In the genomic region with DNA sequence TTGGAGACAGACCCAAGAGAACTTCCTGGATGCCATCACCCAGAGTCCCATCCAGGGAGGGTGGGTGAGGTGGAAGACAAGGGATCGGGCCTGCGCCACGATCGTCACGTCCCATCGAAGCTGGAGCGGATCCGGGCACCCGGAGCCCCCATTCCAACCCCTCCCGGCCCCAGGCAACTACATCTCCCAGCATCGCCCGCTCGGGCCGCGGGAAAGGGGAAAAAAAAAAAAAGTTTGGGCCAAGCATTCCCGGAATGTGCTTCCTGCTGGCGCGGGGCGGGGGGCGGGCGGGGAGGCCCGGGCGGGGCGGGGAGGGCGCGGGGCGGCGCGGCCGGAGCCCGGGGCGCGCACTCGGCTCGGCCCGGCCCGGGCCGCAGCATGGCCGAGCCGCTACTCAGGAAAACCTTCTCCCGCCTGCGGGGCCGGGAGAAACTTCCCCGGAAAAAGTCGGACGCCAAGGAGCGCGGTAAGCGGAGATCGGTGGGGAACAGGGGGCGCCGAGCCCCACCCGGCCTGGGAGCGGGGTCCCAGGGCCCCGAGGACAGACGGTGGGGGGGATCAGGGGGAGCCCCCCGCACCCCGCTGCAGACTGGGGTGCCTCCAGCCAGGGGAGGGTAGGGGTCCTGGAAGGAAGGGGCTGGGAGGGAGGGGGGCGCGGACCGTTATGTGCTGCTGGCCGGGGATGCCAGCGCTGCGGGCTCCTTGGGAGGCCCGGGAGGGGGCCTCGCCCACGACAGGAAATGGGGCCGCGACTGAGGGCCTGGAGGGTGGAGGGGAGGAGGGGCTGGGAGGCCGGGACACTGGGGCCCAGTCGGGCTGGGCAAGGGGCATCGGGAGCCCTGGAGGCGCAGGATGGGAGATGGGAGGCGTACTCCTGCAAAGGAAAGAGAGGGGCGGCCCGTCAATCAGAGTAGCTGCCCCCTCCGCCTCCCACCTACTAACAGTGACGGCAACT, we compare ENCODE assay signal across 1 cellular context.
TF ChIP-seq lines count a peak whose summit lies in the region.

A gene with protein sequence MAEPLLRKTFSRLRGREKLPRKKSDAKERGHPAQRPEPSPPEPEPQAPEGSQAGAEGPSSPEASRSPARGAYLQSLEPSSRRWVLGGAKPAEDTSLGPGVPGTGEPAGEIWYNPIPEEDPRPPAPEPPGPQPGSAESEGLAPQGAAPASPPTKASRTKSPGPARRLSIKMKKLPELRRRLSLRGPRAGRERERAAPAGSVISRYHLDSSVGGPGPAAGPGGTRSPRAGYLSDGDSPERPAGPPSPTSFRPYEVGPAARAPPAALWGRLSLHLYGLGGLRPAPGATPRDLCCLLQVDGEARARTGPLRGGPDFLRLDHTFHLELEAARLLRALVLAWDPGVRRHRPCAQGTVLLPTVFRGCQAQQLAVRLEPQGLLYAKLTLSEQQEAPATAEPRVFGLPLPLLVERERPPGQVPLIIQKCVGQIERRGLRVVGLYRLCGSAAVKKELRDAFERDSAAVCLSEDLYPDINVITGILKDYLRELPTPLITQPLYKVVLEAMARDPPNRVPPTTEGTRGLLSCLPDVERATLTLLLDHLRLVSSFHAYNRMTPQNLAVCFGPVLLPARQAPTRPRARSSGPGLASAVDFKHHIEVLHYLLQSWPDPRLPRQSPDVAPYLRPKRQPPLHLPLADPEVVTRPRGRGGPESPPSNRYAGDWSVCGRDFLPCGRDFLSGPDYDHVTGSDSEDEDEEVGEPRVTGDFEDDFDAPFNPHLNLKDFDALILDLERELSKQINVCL (plus strand): TSS at position 346 of the 955 bp plus-strand sequence. CDS start 33 bp downstream, at position 379.

TF ChIP-seq in HepG2, 621 proteins besides CTCF, POLR2A, EP300 and RAD21 (continued from another document):
- TF ChIP-seq ZNF350 (CRISPR knock-in tag; IDR thresholded peaks at IDR 0.05; ENCODE audit: borderline replicate concordance, low read depth): no peak
- no peak for TF ChIP-seq FOXC1 (CRISPR knock-in tag; IDR thresholded peaks at IDR 0.05; ENCODE audit: borderline replicate concordance)
- TF ChIP-seq SNAI1 (CRISPR knock-in tag; IDR thresholded peaks at IDR 0.05; ENCODE audit: borderline replicate concordance): no peak
- TF ChIP-seq, protein P1, sequence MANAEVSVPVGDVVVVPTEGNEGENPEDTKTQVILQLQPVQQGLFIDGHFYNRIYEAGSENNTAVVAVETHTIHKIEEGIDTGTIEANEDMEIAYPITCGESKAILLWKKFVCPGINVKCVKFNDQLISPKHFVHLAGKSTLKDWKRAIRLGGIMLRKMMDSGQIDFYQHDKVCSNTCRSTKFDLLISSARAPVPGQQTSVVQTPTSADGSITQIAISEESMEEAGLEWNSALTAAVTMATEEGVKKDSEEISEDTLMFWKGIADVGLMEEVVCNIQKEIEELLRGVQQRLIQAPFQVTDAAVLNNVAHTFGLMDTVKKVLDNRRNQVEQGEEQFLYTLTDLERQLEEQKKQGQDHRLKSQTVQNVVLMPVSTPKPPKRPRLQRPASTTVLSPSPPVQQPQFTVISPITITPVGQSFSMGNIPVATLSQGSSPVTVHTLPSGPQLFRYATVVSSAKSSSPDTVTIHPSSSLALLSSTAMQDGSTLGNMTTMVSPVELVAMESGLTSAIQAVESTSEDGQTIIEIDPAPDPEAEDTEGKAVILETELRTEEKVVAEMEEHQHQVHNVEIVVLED (CRISPR knock-in tag; IDR thresholded peaks at IDR 0.05; ENCODE audit: borderline replicate concordance): no peak
- TF ChIP-seq, protein P2, sequence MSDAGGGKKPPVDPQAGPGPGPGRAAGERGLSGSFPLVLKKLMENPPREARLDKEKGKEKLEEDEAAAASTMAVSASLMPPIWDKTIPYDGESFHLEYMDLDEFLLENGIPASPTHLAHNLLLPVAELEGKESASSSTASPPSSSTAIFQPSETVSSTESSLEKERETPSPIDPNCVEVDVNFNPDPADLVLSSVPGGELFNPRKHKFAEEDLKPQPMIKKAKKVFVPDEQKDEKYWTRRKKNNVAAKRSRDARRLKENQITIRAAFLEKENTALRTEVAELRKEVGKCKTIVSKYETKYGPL (CRISPR knock-in tag; IDR thresholded peaks at IDR 0.05): no peak
- no peak for TF ChIP-seq PTBP1 (IDR thresholded peaks at IDR 0.05; ENCODE audit: low read depth, low read length, poor library complexity, severe bottlenecking)
- TF ChIP-seq, protein P3, sequence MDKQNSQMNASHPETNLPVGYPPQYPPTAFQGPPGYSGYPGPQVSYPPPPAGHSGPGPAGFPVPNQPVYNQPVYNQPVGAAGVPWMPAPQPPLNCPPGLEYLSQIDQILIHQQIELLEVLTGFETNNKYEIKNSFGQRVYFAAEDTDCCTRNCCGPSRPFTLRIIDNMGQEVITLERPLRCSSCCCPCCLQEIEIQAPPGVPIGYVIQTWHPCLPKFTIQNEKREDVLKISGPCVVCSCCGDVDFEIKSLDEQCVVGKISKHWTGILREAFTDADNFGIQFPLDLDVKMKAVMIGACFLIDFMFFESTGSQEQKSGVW (CRISPR knock-in tag; IDR thresholded peaks at IDR 0.05; ENCODE audit: borderline replicate concordance): no peak
- TF ChIP-seq, protein P4, sequence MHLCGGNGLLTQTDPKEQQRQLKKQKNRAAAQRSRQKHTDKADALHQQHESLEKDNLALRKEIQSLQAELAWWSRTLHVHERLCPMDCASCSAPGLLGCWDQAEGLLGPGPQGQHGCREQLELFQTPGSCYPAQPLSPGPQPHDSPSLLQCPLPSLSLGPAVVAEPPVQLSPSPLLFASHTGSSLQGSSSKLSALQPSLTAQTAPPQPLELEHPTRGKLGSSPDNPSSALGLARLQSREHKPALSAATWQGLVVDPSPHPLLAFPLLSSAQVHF (CRISPR knock-in tag; IDR thresholded peaks at IDR 0.05): no peak
- TF ChIP-seq, protein P5, sequence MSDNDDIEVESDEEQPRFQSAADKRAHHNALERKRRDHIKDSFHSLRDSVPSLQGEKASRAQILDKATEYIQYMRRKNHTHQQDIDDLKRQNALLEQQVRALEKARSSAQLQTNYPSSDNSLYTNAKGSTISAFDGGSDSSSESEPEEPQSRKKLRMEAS (IDR thresholded peaks at IDR 0.05): 0 out of 2 replicates have a peak, but pooled peaks have one; percentile 53
- no peak for TF ChIP-seq EHMT2 (IDR thresholded peaks at IDR 0.05; ENCODE audit: borderline replicate concordance, low read depth, low read length)
- no peak for TF ChIP-seq FOXP1 (IDR thresholded peaks at IDR 0.05)
- TF ChIP-seq FOXP1 (CRISPR knock-in tag; IDR thresholded peaks at IDR 0.05): no peak
- peak; percentile 30 for TF ChIP-seq YY1 (IDR thresholded peaks at IDR 0.05; ENCODE audit: insufficient read depth, insufficient replicate concordance, low read depth, low read length)
- TF ChIP-seq NR2F1 (CRISPR knock-in tag; IDR thresholded peaks at IDR 0.05): no peak
- TF ChIP-seq ZBTB7A (CRISPR knock-in tag; IDR thresholded peaks at IDR 0.05): 0 out of 2 replicates have a peak, but pooled peaks have one; percentile 37
- no peak for TF ChIP-seq NR1H2 (CRISPR knock-in tag; IDR thresholded peaks at IDR 0.05; ENCODE audit: borderline replicate concordance, low read depth)
- TF ChIP-seq, protein P6, sequence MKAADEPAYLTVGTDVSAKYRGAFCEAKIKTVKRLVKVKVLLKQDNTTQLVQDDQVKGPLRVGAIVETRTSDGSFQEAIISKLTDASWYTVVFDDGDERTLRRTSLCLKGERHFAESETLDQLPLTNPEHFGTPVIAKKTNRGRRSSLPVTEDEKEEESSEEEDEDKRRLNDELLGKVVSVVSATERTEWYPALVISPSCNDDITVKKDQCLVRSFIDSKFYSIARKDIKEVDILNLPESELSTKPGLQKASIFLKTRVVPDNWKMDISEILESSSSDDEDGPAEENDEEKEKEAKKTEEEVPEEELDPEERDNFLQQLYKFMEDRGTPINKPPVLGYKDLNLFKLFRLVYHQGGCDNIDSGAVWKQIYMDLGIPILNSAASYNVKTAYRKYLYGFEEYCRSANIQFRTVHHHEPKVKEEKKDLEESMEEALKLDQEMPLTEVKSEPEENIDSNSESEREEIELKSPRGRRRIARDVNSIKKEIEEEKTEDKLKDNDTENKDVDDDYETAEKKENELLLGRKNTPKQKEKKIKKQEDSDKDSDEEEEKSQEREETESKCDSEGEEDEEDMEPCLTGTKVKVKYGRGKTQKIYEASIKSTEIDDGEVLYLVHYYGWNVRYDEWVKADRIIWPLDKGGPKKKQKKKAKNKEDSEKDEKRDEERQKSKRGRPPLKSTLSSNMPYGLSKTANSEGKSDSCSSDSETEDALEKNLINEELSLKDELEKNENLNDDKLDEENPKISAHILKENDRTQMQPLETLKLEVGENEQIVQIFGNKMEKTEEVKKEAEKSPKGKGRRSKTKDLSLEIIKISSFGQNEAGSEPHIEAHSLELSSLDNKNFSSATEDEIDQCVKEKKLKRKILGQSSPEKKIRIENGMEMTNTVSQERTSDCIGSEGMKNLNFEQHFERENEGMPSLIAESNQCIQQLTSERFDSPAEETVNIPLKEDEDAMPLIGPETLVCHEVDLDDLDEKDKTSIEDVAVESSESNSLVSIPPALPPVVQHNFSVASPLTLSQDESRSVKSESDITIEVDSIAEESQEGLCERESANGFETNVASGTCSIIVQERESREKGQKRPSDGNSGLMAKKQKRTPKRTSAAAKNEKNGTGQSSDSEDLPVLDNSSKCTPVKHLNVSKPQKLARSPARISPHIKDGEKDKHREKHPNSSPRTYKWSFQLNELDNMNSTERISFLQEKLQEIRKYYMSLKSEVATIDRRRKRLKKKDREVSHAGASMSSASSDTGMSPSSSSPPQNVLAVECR (CRISPR knock-in tag; IDR thresholded peaks at IDR 0.05; ENCODE audit: borderline replicate concordance): peak; percentile 22; the same call in 1 of the 2 replicates
- no peak for TF ChIP-seq ZNF124 (CRISPR knock-in tag; IDR thresholded peaks at IDR 0.05)
- TF ChIP-seq ZNF335 (CRISPR knock-in tag; IDR thresholded peaks at IDR 0.05): no peak
- no peak for TF ChIP-seq HHEX (CRISPR knock-in tag; IDR thresholded peaks at IDR 0.05)
TF ChIP-seq in HepG2: peak in this region for 38.
